Comparison of ENCODE assay signal across 8 cellular contexts in the genomic region with DNA sequence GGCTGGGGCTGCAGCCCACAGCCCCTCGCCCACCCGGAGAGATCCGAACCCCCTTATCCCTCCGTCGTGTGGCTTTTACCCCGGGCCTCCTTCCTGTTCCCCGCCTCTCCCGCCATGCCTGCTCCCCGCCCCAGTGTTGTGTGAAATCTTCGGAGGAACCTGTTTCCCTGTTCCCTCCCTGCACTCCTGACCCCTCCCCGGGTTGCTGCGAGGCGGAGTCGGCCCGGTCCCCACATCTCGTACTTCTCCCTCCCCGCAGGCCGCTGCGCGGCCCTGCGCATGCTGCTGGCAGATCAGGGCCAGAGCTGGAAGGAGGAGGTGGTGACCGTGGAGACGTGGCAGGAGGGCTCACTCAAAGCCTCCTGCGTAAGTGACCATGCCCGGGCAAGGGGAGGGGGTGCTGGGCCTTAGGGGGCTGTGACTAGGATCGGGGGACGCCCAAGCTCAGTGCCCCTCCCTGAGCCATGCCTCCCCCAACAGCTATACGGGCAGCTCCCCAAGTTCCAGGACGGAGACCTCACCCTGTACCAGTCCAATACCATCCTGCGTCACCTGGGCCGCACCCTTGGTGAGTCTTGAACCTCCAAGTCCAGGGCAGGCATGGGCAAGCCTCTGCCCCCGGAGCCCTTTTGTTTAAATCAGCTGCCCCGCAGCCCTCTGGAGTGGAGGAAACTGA. TPM values are rescaled to one million over a fixed set of nuclear protein-coding genes. Genes with fewer than 3 reads are reported as not detected.
DNase-seq lines count a peak whose midpoint lies in the region; ATAC-seq and TF ChIP-seq lines count a peak whose summit lies in the region.

No MANE protein-coding gene starts in this region.

- no peaks in the 10 kb centered on the region for H3K9me2 ChIP-seq in GM23248 (ENCODE audit: insufficient read depth)

- H3K9me3 ChIP-seq in GM23248 (ENCODE audit: low read depth), result no peaks in the 10 kb centered on the region
- no peaks in the 10 kb centered on the region for H3K9me3 ChIP-seq in Peyer's patch
- no peaks in the 10 kb centered on the region for H3K9me3 ChIP-seq in prostate gland

- peaks cover 9% of the 10 kb centered on the region; the same call in 1 of the 2 replicates for H3K79me2 ChIP-seq in GM23248 (ENCODE audit: insufficient read depth)

- H2AFZ ChIP-seq in GM23248, result peak overlapping the region; percentile 43

- peaks cover 9% of the 10 kb centered on the region; the same call in 1 of the 2 replicates for H3F3A ChIP-seq in GM23248 (ENCODE audit: insufficient read depth)

- peak overlapping the region; percentile 67 for H3K4me2 ChIP-seq in GM23248 (ENCODE audit: unreplicated experiment)

- in situ Hi-C loops in GM23248 (cut with MboI), result no loop called here
- in situ Hi-C loops in astrocyte of the cerebellum (cut with HindIII; ENCODE audit: low sequenced_read_pairs), result no loop called here

- peak overlapping the region; percentile 85 for H3K9ac ChIP-seq in GM23248

- H3K27me3 ChIP-seq in GM23248 (replicated peaks; ENCODE audit: insufficient read depth), result peaks cover 12% of the 10 kb centered on the region
- H3K27me3 ChIP-seq in Peyer's patch, result no peaks in the 10 kb centered on the region
- no peaks in the 10 kb centered on the region for H3K27me3 ChIP-seq in prostate gland (replicated peaks; ENCODE audit: insufficient read depth)

- ATAC-seq in GM21381 (IDR thresholded peaks at IDR 0.05; ENCODE audit: unreplicated experiment), result no peak

- H3K36me3 ChIP-seq in GM23248 (ENCODE audit: low read depth) (0 out of 2 replicates have a peak, but pooled peaks cover 8% of the 10 kb centered on the region), Peyer's patch (peaks cover 0 to 9% (median 0%) of the 10 kb centered on the region in 3 donors), prostate gland (no peaks in the 10 kb centered on the region)

- H4K20me1 ChIP-seq in GM23248 (ENCODE audit: insufficient read depth), result no peaks in the 10 kb centered on the region

- DNase-seq in AG09319 (ENCODE audit: extremely low read depth, low read depth) (peak; percentile 25), GM23248 (peak; percentile 80), Peyer's patch (peak; percentile 53 to 86 (median 84)), astrocyte of the cerebellum (ENCODE audit: low read depth) (no peak), hepatic stellate cell (ENCODE audit: low spot score) (peak; percentile 74), prostate gland (ENCODE audit: low spot score) (peak; percentile 73), germinal center (ENCODE audit: low spot score) (no peak)

- H3K27ac ChIP-seq in GM23248 (peak overlapping the region; percentile 39), Peyer's patch (peak overlapping the region; percentile 86 to 96 (median 90)), prostate gland (peak overlapping the region; percentile 96 to 99)

- TF ChIP-seq POLR2A in Peyer's patch (IDR thresholded peaks at IDR 0.05), result peak in 1 of 2 donors; percentile 54
- TF ChIP-seq POLR2A in prostate gland (IDR thresholded peaks at IDR 0.05), result peak; percentile 52

- peak overlapping the region; percentile 68 for H3K4me3 ChIP-seq in GM23248
- H3K4me3 ChIP-seq in Peyer's patch, result peak overlapping the region; percentile 46 to 67 (median 55)
- H3K4me3 ChIP-seq in astrocyte of the cerebellum (ENCODE audit: low read depth, low read length), result peak overlapping the region; percentile 73
- H3K4me3 ChIP-seq in prostate gland, result peak overlapping the region; percentile 66 to 76

- intact Hi-C loops in prostate gland (cut with DNase I), result no loop called here

- TF ChIP-seq CTCF in AG09319 (IDR thresholded peaks at IDR 0.05; ENCODE audit: low read depth, low read length) (no peak), Peyer's patch (IDR thresholded peaks at IDR 0.05) (no peak), astrocyte of the cerebellum (IDR thresholded peaks at IDR 0.05; ENCODE audit: low read depth, low read length, missing control alignments) (no peak), prostate gland (IDR thresholded peaks at IDR 0.05) (no peak)

- H3K4me1 ChIP-seq in GM23248 (ENCODE audit: insufficient read depth), result peaks cover 9% of the 10 kb centered on the region
- peaks cover 0 to 28% (median 17%) of the 10 kb centered on the region in 4 donors for H3K4me1 ChIP-seq in Peyer's patch
- peaks cover 4% of the 10 kb centered on the region for H3K4me1 ChIP-seq in prostate gland (replicated peaks)

- 13% methylated on average over 31 to 32 of the region's 33 CpGs for WGBS in GM23248 (ENCODE audit: low coverage in 1 of 2, low lambda C conversion rate in 2 of 2, missing lambda C conversion rate in 2 of 2), 2 experiments
- WGBS in prostate gland, result 10% methylated on average over 33 of the region's 33 CpGs

RNA-seq across cellular contexts. Expression of gene GSTP1, which starts 0.7 kb away (rescaled TPM):
- total RNA-seq in GM23248 (2014; rRNA removed; shearing (Covaris generic)), result 355 and 606 TPM in 2 replicates
- 743 and 767 TPM in 2 replicates for polyA plus RNA-seq in GM23248 (2016; fragmentation: Nextera tagmentation; extraction: Ambion mirVana)
- total RNA-seq in Peyer's patch (100 to 1,000 TPM; 237 to 451 (median 419) TPM), prostate gland (100 to 1,000 TPM; 540 to 577 TPM)

RNA-seq across cellular contexts. Expression of gene NDUFV1, which starts 22.4 kb away (rescaled TPM):
- 168 and 209 TPM in 2 replicates for total RNA-seq in GM23248 (2014; rRNA removed; shearing (Covaris generic))
- polyA plus RNA-seq in GM23248 (2016; fragmentation: Nextera tagmentation; extraction: Ambion mirVana), result 136 TPM in 2 replicates
- total RNA-seq in Peyer's patch (100 to 1,000 TPM; 297 to 532 (median 329) TPM), prostate gland (100 to 1,000 TPM; 190 to 260 TPM)

RNA-seq across cellular contexts. Expression of gene NUDT8, which starts 45.4 kb away (rescaled TPM):
- 2.0 and 4.8 TPM in 2 replicates for total RNA-seq in GM23248 (2014; rRNA removed; shearing (Covaris generic))
- 4.1 TPM in 2 replicates for polyA plus RNA-seq in GM23248 (2016; fragmentation: Nextera tagmentation; extraction: Ambion mirVana)
- total RNA-seq in Peyer's patch (10 to 100 TPM in 3 of 4 donors, 1 to 10 TPM in 1; 5.0 to 64.1 (median 45.4) TPM), prostate gland (10 to 100 TPM in 1 of 2 donors, 1 to 10 TPM in 1; 7.2 to 29.2 TPM)

RNA-seq across cellular contexts. Expression of gene TBX10, which starts 55.2 kb away (rescaled TPM):
- not detected in 2 replicates for total RNA-seq in GM23248 (2014; rRNA removed; shearing (Covaris generic))
- polyA plus RNA-seq in GM23248 (2016; fragmentation: Nextera tagmentation; extraction: Ambion mirVana), result not detected in 2 replicates
- 10 to 100 TPM in 3 of 4 donors, not detected in 1; 16.9 to 82.5 (median 64.1) TPM for total RNA-seq in Peyer's patch
- total RNA-seq in prostate gland, result not detected

Comparison
In these comparisons a context has a peak if more than half of its experiments do, and no peak if none do; other contexts are left out.
1. DNase-seq: peak in AG09319 (single experiment), GM23248 (single experiment), Peyer's patch (3 of 3), hepatic stellate cell (single experiment) and prostate gland (single experiment); none in astrocyte of the cerebellum (single experiment) and germinal center (single experiment).
2. H3K27ac ChIP-seq: peak in every context shown above with its lines; median percentile 98 in prostate gland; 90 in Peyer's patch; 39 in GM23248.
3. Peak in every context shown above with its lines, with median percentiles within 50 percentile points of each other: H3K4me3 ChIP-seq.